8 cellular contexts compared by ENCODE assay signal in the genomic region with DNA sequence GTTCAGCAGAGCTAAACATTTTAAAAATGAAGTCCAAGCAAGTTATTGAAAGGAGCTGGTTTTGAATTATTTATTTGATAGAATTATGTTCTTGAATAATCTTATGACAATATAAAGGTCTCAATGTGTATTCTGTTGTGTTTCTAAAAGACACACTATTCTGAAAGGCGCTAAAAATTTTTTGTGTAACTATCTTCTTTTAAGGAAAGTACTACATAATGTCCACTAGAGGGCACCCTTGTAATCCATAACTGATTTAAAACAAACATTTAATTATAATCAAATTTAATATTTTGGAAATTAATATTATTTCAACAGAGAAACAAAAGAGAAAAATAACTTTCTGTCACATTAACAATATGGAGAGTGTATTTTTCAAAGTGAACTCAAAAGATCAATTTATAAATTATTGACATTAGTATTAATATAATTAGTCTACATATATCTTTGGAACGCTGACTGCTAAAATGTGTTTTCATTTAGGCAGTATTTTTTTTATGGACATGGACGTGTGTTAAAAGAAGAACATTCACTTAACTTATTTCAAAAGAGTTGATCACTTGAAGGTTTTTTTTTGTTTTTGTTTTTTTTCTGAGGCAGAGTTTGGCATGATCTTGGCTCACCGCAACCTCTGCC.
DNase-seq lines count a peak whose midpoint lies in the region; ATAC-seq, FAIRE-seq and TF ChIP-seq lines count a peak whose summit lies in the region.

No MANE protein-coding gene starts in this region.

- no peak overlapping the region for H3K4me2 ChIP-seq in OCI-LY3 (ENCODE audit: low read length)

- no peak for TF ChIP-seq POLR2A in erythroblast (IDR thresholded peaks at IDR 0.05; ENCODE audit: low read length)

- H4K20me1 ChIP-seq in OCI-LY3 (ENCODE audit: insufficient read depth, low read length), result no peaks in the 10 kb centered on the region

- TF ChIP-seq CTCF in D721Med (IDR thresholded peaks at IDR 0.05; ENCODE audit: insufficient read depth, missing control alignments) (peak; percentile 75), OCI-LY3 (IDR thresholded peaks at IDR 0.05; ENCODE audit: low read depth, low read length) (peak; percentile 50), retinal pigment epithelial cell (conservative IDR thresholded peaks at IDR 0.05; ENCODE audit: low read depth, low read length) (peak; percentile 29)

- H3K9me3 ChIP-seq in OCI-LY3 (ENCODE audit: insufficient read depth, low read length), result no peaks in the 10 kb centered on the region

- H3K4me3 ChIP-seq in OCI-LY3 (ENCODE audit: low read length) (no peak overlapping the region), retinal pigment epithelial cell (ENCODE audit: low read length) (no peak overlapping the region)

- H3K27me3 ChIP-seq in OCI-LY3 (ENCODE audit: low read depth, low read length), result no peaks in the 10 kb centered on the region

- H3K9ac ChIP-seq in OCI-LY3 (ENCODE audit: low read length), result no peak overlapping the region

- H2AFZ ChIP-seq in OCI-LY3 (ENCODE audit: low read depth, low read length), result no peak overlapping the region

- FAIRE-seq in D721Med (lab: Jason Lieb, UNC), result no peak

- H3K4me1 ChIP-seq in OCI-LY3 (ENCODE audit: low read length), result no peaks in the 10 kb centered on the region

- no peak for DNase-seq in D721Med (ENCODE audit: insufficient read length, low spot score)
- DNase-seq in erythroblast (lab: John Stamatoyannopoulos, UW), result peak; percentile 45 to 66
- DNase-seq in retinal pigment epithelial cell (ENCODE audit: low read depth), result no peak

- H3K79me2 ChIP-seq in OCI-LY3 (ENCODE audit: low read length), result no peaks in the 10 kb centered on the region

- H3K36me3 ChIP-seq in OCI-LY3 (replicated peaks; ENCODE audit: low read depth, low read length), result no peaks in the 10 kb centered on the region

- no peak overlapping the region for H3K27ac ChIP-seq in OCI-LY3 (ENCODE audit: low read length)

- ATAC-seq in HG03342 (IDR thresholded peaks at IDR 0.05; ENCODE audit: unreplicated experiment), result peak; percentile 67
- no peak for ATAC-seq in HG02840 (IDR thresholded peaks at IDR 0.05; ENCODE audit: low FRiP score, unreplicated experiment)
- ATAC-seq in HG03045 (IDR thresholded peaks at IDR 0.05; ENCODE audit: unreplicated experiment), result no peak
- no peak for ATAC-seq in HG02763 (IDR thresholded peaks at IDR 0.05; ENCODE audit: unreplicated experiment)

Comparison
In these comparisons a context has a peak if more than half of its experiments do, and no peak if none do; other contexts are left out.
1. DNase-seq: peak in erythroblast (2 of 2); none in D721Med (single experiment) and retinal pigment epithelial cell (single experiment).
2. Peak in every context shown above with its lines, with median percentiles within 50 percentile points of each other: CTCF ChIP-seq.